8 cellular contexts compared by ENCODE assay signal in the genomic region with DNA sequence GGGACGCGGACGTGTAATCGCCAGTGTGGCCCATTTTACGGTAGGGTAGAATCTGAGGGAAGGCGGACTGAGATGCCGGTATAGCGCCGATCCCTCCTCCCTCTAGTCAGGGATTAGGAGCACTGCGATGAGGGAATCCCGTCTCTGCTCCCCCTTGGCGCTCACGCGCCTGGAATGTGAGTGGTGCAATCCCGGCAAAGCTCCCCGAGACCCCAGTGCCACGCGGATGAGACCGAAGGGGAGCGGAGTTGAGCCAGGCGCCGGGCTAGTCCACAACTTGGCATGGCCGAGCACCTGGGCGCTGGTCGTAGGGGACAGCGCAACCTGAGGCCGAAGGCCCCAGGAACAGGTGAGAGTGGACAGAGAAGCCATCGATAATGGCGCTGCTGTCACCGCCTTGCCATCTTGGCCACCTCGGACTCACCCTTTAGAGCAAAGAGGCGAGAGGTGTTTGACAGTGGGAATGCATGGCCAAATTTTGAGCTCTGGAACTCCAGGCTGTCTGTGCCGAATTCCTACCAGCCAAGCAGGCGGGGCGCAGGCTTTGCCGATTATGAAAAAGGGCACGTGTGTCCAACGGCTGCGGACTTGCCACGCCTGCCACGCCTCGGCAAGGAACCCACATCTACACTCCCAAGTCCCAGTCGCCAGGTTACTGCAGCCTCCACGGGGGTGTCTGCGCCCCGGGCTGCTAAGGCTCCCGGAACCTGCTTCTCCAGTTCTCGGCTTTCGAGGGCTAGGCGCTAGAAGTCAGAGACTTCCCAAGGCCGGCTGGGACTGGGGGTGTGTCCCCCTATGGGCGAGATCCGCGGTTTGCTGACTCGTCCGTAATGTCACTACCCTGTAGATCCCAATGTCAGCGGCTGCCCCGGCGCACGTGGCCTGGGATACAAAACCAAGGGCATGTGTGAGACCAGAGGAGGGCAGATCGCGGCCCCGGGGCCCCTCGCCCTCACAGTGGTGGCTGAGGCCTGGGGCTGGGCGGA. TPM values are rescaled to one million over a fixed set of nuclear protein-coding genes. Genes with fewer than 3 reads are reported as not detected.
A peak's percentile ranks its signal among the peaks of the same experiment; 100 is the strongest.
DNase-seq lines count a peak whose midpoint lies in the region; ATAC-seq and TF ChIP-seq lines count a peak whose summit lies in the region.

No MANE protein-coding gene starts in this region.

- H3K27me3 Mint-ChIP-seq in activated T-cell treated with anti-CD3 and anti-CD28 coated beads, Interleukin-2, amount 50 U/mL, for 4 hours (ENCODE audit: low read depth), result peaks cover 67% of the 10 kb centered on the region

- intact Hi-C loops in lower leg skin (cut with DNase I; ENCODE audit: low total_unique reads), result no loop called here

- H3K36me3 Mint-ChIP-seq in activated T-cell treated with anti-CD3 and anti-CD28 coated beads, Interleukin-2, amount 50 U/mL, for 4 hours (ENCODE audit: insufficient read depth), result no peaks in the 10 kb centered on the region

- peak overlapping the region; percentile 5 to 91 for H3K27ac ChIP-seq in coronary artery
- peak overlapping the region in 3 of 4 donors; percentile 41 to 65 (median 43) for H3K27ac ChIP-seq in upper lobe of left lung

- no peak overlapping the region for H3K4me3 Mint-ChIP-seq in activated T-cell treated with anti-CD3 and anti-CD28 coated beads, Interleukin-2, amount 50 U/mL, for 4 hours

- TF ChIP-seq CTCF in coronary artery (IDR thresholded peaks at IDR 0.05), result no peak
- TF ChIP-seq CTCF in lower leg skin (IDR thresholded peaks at IDR 0.05), result no peak
- TF ChIP-seq CTCF in upper lobe of left lung (IDR thresholded peaks at IDR 0.05), result peak in 2 of 6 experiments; percentile 4 to 16

- H3K4me1 ChIP-seq in upper lobe of left lung, result peaks cover 27 to 53% (median 39%) of the 10 kb centered on the region in 4 donors

- 4 to 5% methylated on average over 56 to 64 of the region's 65 CpGs for WGBS in lower leg skin, 2 donors
- 0 to 4% methylated on average over 4 to 65 of the region's 65 CpGs for WGBS in upper lobe of left lung, 2 donors

- peaks cover 25% of the 10 kb centered on the region for H3K4me1 Mint-ChIP-seq in activated T-cell treated with anti-CD3 and anti-CD28 coated beads, Interleukin-2, amount 50 U/mL, for 4 hours (ENCODE audit: low read depth)

- H3K36me3 ChIP-seq in upper lobe of left lung, result no peaks in the 10 kb centered on the region

- TF ChIP-seq EP300 in upper lobe of left lung (IDR thresholded peaks at IDR 0.05), result no peak

- DNase-seq in activated T-cell treated with anti-CD3 and anti-CD28 coated beads, Interleukin-2, amount 50 U/mL, for 48 hours, result peak; percentile 25 to 26
- no peak for DNase-seq in activated T-cell treated with anti-CD3 and anti-CD28 coated beads, Interleukin-2, amount 50 U/mL, for 4 hours
- no peak for DNase-seq in coronary artery (ENCODE audit: low spot score)
- peak in 1 of 2 donors; percentile 51 for DNase-seq in lower leg skin (ENCODE audit: low spot score in 2 of 2)
- peak; percentile 25 to 84 for DNase-seq in upper lobe of left lung
- no peak for DNase-seq in NCI-H1105 (lab: John Stamatoyannopoulos, UW)

- H3K27me3 ChIP-seq in upper lobe of left lung, result peaks cover 0 to 20% (median 11%) of the 10 kb centered on the region in 4 donors

- H3K9me3 ChIP-seq in upper lobe of left lung, result no peaks in the 10 kb centered on the region

- H3K4me3 ChIP-seq in coronary artery, result peak overlapping the region; percentile 93
- H3K4me3 ChIP-seq in lower leg skin (ENCODE audit: low read depth, poor library complexity, severe bottlenecking), result peak overlapping the region; percentile 24
- H3K4me3 ChIP-seq in upper lobe of left lung, result peak overlapping the region; percentile 44 to 78 (median 59)

- no peaks in the 10 kb centered on the region for H3K9me3 Mint-ChIP-seq in activated T-cell treated with anti-CD3 and anti-CD28 coated beads, Interleukin-2, amount 50 U/mL, for 4 hours

- TF ChIP-seq POLR2A in lower leg skin (IDR thresholded peaks at IDR 0.05) (no peak), upper lobe of left lung (IDR thresholded peaks at IDR 0.05) (no peak)

- no peak for ATAC-seq in activated T-cell treated with anti-CD3 and anti-CD28 coated beads, Interleukin-2, amount 50 U/mL, for 4 hours
- peak; percentile 3 to 42 for ATAC-seq in upper lobe of left lung (ENCODE audit: low FRiP score in 2 of 2)
- ATAC-seq in GM19455 (IDR thresholded peaks at IDR 0.05; ENCODE audit: unreplicated experiment), result no peak
- ATAC-seq in HG03159 (IDR thresholded peaks at IDR 0.05; ENCODE audit: unreplicated experiment), result no peak

RNA-seq across cellular contexts. Expression of gene NPR3, which starts 2.6 kb away (rescaled TPM):
- total RNA-seq in activated T-cell treated with anti-CD3 and anti-CD28 coated beads, Interleukin-2, amount 50 U/mL, for 4 hours, result under 1 TPM in 2 of 3 donors, not detected in 1; 0.05 to 0.08 TPM
- total RNA-seq in lower leg skin (10 to 100 TPM in 2 of 4 donors, 1 to 10 TPM in 2; 2.4 to 18.8 (median 10.9) TPM), upper lobe of left lung (10 to 100 TPM in 5 of 6 donors, 1 to 10 TPM in 1; 6.3 to 53.3 (median 29.9) TPM)

Comparison
In these comparisons a context has a peak if more than half of its experiments do, and no peak if none do; other contexts are left out.
1. DNase-seq: peak in activated T-cell treated with anti-CD3 and anti-CD28 coated beads, Interleukin-2, amount 50 U/mL, for 48 hours (2 of 2) and upper lobe of left lung (2 of 2); none in activated T-cell treated with anti-CD3 and anti-CD28 coated beads, Interleukin-2, amount 50 U/mL, for 4 hours (single experiment), coronary artery (single experiment) and NCI-H1105 (single experiment).
2. ATAC-seq: peak in upper lobe of left lung (2 of 2); none in activated T-cell treated with anti-CD3 and anti-CD28 coated beads, Interleukin-2, amount 50 U/mL, for 4 hours (0 of 2), GM19455 (single experiment) and HG03159 (single experiment).
3. H3K4me3 ChIP-seq: peak in every context shown above with its lines; median percentile 93 in coronary artery; 59 in upper lobe of left lung; 24 in lower leg skin.